1 cellular context compared by ENCODE assay signal in genomic region chr1:17763995-17764394, GRCh38.
TF ChIP-seq lines count a peak whose summit lies in the region.

No MANE protein-coding gene starts in this region.

TF ChIP-seq in H1, 55 proteins besides CTCF, POLR2A, EP300 and RAD21:
- no peak for TF ChIP-seq SRF (IDR thresholded peaks at IDR 0.05; ENCODE audit: low read depth, low read length)
- no peak for TF ChIP-seq SIX5 (IDR thresholded peaks at IDR 0.05; ENCODE audit: low read depth, low read length)
- no peak for TF ChIP-seq KDM5A (IDR thresholded peaks at IDR 0.05; ENCODE audit: low read length)
- TF ChIP-seq NRF1 (IDR thresholded peaks at IDR 0.05; ENCODE audit: low read depth, low read length): no peak
- no peak for TF ChIP-seq TAF7 (optimal IDR thresholded peaks at IDR 0.05; ENCODE audit: borderline replicate concordance, low read depth, low read length)
- TF ChIP-seq SP2 (IDR thresholded peaks at IDR 0.05; ENCODE audit: low read length): no peak
